In the genomic region with DNA sequence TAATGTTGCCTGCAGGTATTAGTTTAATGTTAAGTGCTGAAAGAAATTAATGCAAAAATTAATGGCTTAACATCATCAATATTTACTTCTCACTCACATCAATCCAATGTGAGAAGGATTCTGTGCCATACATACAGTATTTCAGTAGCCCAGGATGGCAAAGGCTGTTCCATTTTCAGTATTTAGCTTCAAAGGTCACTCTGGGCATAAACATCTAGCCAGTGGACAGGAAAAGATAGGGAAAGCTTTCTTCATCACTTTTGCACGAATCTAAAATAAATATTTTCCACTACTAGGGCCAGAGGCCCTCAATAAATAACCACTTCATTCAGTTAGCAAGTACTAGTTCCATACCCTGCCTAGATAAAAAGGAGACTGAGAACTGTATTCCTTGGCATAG, we compare ENCODE assay signal across 7 cellular contexts.
"Had no signal": no experiment of that assay in that cellular context is flagged by ENCODE, and none has a peak within 500 bp of the region (broad histone marks: within the 10 kb centered on the region; RNA-seq: fewer than 3 reads in every experiment).

No MANE protein-coding gene starts in this region.

- H3K4me3 ChIP-seq: GM12878 had no signal

- DNase-seq: GDM1, GF-D8 had no signal

- FAIRE-seq: GM12878, GM12891, GM12892, GM18507, GM19239 had no signal

- ATAC-seq: GM12878 had no signal
